Comparison of ENCODE assay signal across 25 cellular contexts in genomic region chr9:135320943-135321342, GRCh38.
DNase-seq lines count a peak whose midpoint lies in the region; ATAC-seq and TF ChIP-seq lines count a peak whose summit lies in the region.
"Had no signal": no experiment of that assay in that cellular context is flagged by ENCODE, and none has a peak within 500 bp of the region (broad histone marks: within the 10 kb centered on the region; RNA-seq: fewer than 3 reads in every experiment).

No MANE protein-coding gene starts in this region.

- no peak overlapping the region for H2AFZ ChIP-seq in osteoblast (ENCODE audit: low read length)
- H2AFZ ChIP-seq: GM23248 had no signal

- no peak overlapping the region for H3K4me3 ChIP-seq in osteoblast (ENCODE audit: insufficient read depth, low read length)
- no peak overlapping the region for H3K4me3 ChIP-seq in upper lobe of left lung
- H3K4me3 ChIP-seq: A549, GM23248 had no signal

- no peak for ATAC-seq in activated T-cell treated with anti-CD3 and anti-CD28 coated beads, Interleukin-2, amount 50 U/mL, for 4 hours
- ATAC-seq in upper lobe of left lung (ENCODE audit: low FRiP score in 2 of 2) (peak in 1 of 2 donors; percentile 61), GM21526 (IDR thresholded peaks at IDR 0.05; ENCODE audit: low FRiP score, unreplicated experiment) (no peak), GM21786 (IDR thresholded peaks at IDR 0.05; ENCODE audit: unreplicated experiment) (no peak)
- ATAC-seq: A549, Panc1 had no signal

- no peak overlapping the region for H3K4me2 ChIP-seq in osteoblast (ENCODE audit: insufficient read depth, low read length)
- H3K4me2 ChIP-seq: A549 had no signal

- no peaks in the 10 kb centered on the region for H3K4me1 Mint-ChIP-seq in activated T-cell treated with anti-CD3 and anti-CD28 coated beads, Interleukin-2, amount 50 U/mL, for 24 hours (ENCODE audit: low read depth)
- H3K4me1 Mint-ChIP-seq in activated T-cell treated with anti-CD3 and anti-CD28 coated beads, Interleukin-2, amount 50 U/mL, for 4 hours (ENCODE audit: low read depth) = no peaks in the 10 kb centered on the region
- H3K4me1 Mint-ChIP-seq: B cell, CD14-positive monocyte had no signal

- H3K9me3 ChIP-seq in osteoblast (ENCODE audit: low read depth, low read length) (no peaks in the 10 kb centered on the region), upper lobe of left lung (peaks cover 0 to 7% (median 0%) of the 10 kb centered on the region in 4 donors)

- H3K79me2 ChIP-seq in osteoblast (ENCODE audit: insufficient read depth, low read length) = no peaks in the 10 kb centered on the region

- peaks cover 3% of the 10 kb centered on the region for H3K27me3 Mint-ChIP-seq in activated T-cell treated with anti-CD3 and anti-CD28 coated beads, Interleukin-2, amount 50 U/mL, for 24 hours
- peaks cover 4% of the 10 kb centered on the region for H3K27me3 Mint-ChIP-seq in activated T-cell treated with anti-CD3 and anti-CD28 coated beads, Interleukin-2, amount 50 U/mL, for 4 hours (ENCODE audit: low read depth)

- no peak for TF ChIP-seq POLR2A in upper lobe of left lung (IDR thresholded peaks at IDR 0.05)

- no peak overlapping the region for H3K4me3 Mint-ChIP-seq in activated T-cell treated with anti-CD3 and anti-CD28 coated beads, Interleukin-2, amount 50 U/mL, for 24 hours
- H3K4me3 Mint-ChIP-seq in activated T-cell treated with anti-CD3 and anti-CD28 coated beads, Interleukin-2, amount 50 U/mL, for 4 hours = no peak overlapping the region
- H3K4me3 Mint-ChIP-seq: B cell, CD14-positive monocyte had no signal

- no peaks in the 10 kb centered on the region for H3K36me3 ChIP-seq in osteoblast (ENCODE audit: insufficient read depth, low read length)
- no peaks in the 10 kb centered on the region for H3K36me3 ChIP-seq in upper lobe of left lung

- TF ChIP-seq EP300 in upper lobe of left lung (IDR thresholded peaks at IDR 0.05) = no peak

- WGBS in upper lobe of left lung, 2 donors = 80 to 89% methylated on average over 4 to 6 of the region's 6 CpGs

- no peak overlapping the region for H3K27ac Mint-ChIP-seq in activated T-cell treated with anti-CD3 and anti-CD28 coated beads, Interleukin-2, amount 50 U/mL, for 24 hours
- H3K27ac Mint-ChIP-seq: B cell, CD14-positive monocyte had no signal

- no peaks in the 10 kb centered on the region for H3K4me1 ChIP-seq in osteoblast (ENCODE audit: insufficient read depth, low read length)
- H3K4me1 ChIP-seq in upper lobe of left lung = no peaks in the 10 kb centered on the region
- H3K4me1 ChIP-seq: A549 had no signal

- H3K27me3 ChIP-seq in osteoblast (ENCODE audit: insufficient read depth, low read length) = no peaks in the 10 kb centered on the region
- H3K27me3 ChIP-seq in upper lobe of left lung = no peaks in the 10 kb centered on the region

- H3K9me3 Mint-ChIP-seq in activated T-cell treated with anti-CD3 and anti-CD28 coated beads, Interleukin-2, amount 50 U/mL, for 24 hours = no peaks in the 10 kb centered on the region
- no peaks in the 10 kb centered on the region for H3K9me3 Mint-ChIP-seq in activated T-cell treated with anti-CD3 and anti-CD28 coated beads, Interleukin-2, amount 50 U/mL, for 4 hours

- TF ChIP-seq CTCF in osteoblast (IDR thresholded peaks at IDR 0.05; ENCODE audit: extremely low read depth, low read depth, low read length) (no peak), upper lobe of left lung (IDR thresholded peaks at IDR 0.05) (no peak)

- H4K20me1 ChIP-seq in osteoblast (ENCODE audit: insufficient read depth, low read length) = no peaks in the 10 kb centered on the region

- H3K27ac ChIP-seq in osteoblast (ENCODE audit: low read depth, low read length) = no peak overlapping the region
- H3K27ac ChIP-seq in upper lobe of left lung = no peak overlapping the region
- H3K27ac ChIP-seq: A549, GM23248 had no signal

- no peaks in the 10 kb centered on the region for H3K36me3 Mint-ChIP-seq in activated T-cell treated with anti-CD3 and anti-CD28 coated beads, Interleukin-2, amount 50 U/mL, for 24 hours (ENCODE audit: low read depth)
- H3K36me3 Mint-ChIP-seq in activated T-cell treated with anti-CD3 and anti-CD28 coated beads, Interleukin-2, amount 50 U/mL, for 4 hours (ENCODE audit: insufficient read depth) = no peaks in the 10 kb centered on the region
- H3K36me3 Mint-ChIP-seq: CD14-positive monocyte had no signal

- DNase-seq in activated T-cell treated with anti-CD3 and anti-CD28 coated beads, Interleukin-2, amount 50 U/mL, for 24 hours = peak; percentile 9
- DNase-seq in activated T-cell treated with anti-CD3 and anti-CD28 coated beads, Interleukin-2, amount 50 U/mL, for 4 hours = no peak
- DNase-seq in RPMI8226 = peak; percentile 0
- DNase-seq in osteoblast (ENCODE audit: insufficient read length, low spot score, missing footprints) = peak; percentile 65
- DNase-seq in upper lobe of left lung = peak; percentile 10 to 45
- no peak for DNase-seq in NCI-H524 (lab: John Stamatoyannopoulos, UW)
- DNase-seq: EL; GF-D8; GM23248; HCEC 1CT; KBM-7; MM.1S; NCI-H1092; NCI-H1436; NCI-H187 treated with DMSO at 0.1 percent for 48 hours; NCI-H2227 treated with DMSO at 0.1 percent for 48 hours; NCI-H510A; NCI-H774; NK-92 treated with Interleukin-12 subunit alpha and Interleukin-12 subunit beta, amount 100 ng/mL, for 24 hours had no signal

Comparison
In these comparisons a context has a peak if more than half of its experiments do, and no peak if none do; other contexts are left out.
1. DNase-seq: peak in activated T-cell treated with anti-CD3 and anti-CD28 coated beads, Interleukin-2, amount 50 U/mL, for 24 hours (single experiment), RPMI8226 (single experiment), osteoblast (single experiment) and upper lobe of left lung (2 of 2); none in activated T-cell treated with anti-CD3 and anti-CD28 coated beads, Interleukin-2, amount 50 U/mL, for 4 hours (single experiment) and NCI-H524 (0 of 2).